In the genomic region with DNA sequence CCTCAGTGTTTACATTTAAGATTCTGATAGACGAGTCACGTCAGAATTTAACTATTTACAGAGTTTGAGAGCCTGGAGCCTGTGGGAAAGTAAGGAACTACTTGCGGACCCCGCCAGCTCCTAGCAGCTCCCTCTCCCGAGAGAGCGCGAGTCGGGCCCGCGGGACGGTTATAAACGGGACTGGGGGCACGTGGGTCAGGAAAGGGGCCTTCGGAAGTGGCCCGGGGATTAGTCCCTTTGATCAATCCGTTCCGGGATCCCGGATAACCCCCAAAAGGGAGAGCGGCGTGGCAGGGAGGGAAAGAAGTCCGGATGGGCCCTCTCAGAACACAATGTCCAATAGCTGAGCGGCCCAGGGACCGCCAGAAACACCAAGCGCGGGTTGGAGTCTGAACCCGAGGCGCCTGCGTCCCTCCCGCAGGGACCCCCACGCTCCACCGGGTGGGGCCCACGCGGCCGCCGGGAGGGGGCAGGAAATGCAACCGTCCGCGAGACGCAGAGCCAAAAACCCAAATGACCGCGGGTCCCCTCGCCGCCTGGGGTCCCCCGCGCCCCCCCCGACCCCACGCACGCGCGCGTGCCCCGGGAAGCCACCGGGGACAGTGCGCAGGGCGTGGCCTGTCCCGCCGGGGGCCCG, we compare ENCODE assay signal across 12 cellular contexts. TPM values are rescaled to one million over a fixed set of nuclear protein-coding genes. Genes with fewer than 3 reads are reported as not detected.
DNase-seq lines count a peak whose midpoint lies in the region; ATAC-seq and TF ChIP-seq lines count a peak whose summit lies in the region.
"Had no signal": no experiment of that assay in that cellular context is flagged by ENCODE, and none has a peak within 500 bp of the region (broad histone marks: within the 10 kb centered on the region; RNA-seq: fewer than 3 reads in every experiment).

No MANE protein-coding gene starts in this region.

- peaks cover 53 to 63% of the 10 kb centered on the region in 2 donors for H3K27me3 Mint-ChIP-seq in T-cell

- intact Hi-C loops in spleen (cut with DNase I; ENCODE audit: low total_unique reads): no loop called here
- intact Hi-C loops in thyroid gland (cut with DNase I): no loop called here

- no peak overlapping the region for H3K4me3 ChIP-seq in SK-N-SH (ENCODE audit: low read depth in 2 of 2, low read length in 1 of 2)
- peak overlapping the region; percentile 92 for H3K4me3 ChIP-seq in iPS DF 6.9 (ENCODE audit: low read length)
- peak overlapping the region in 7 of 8 donors; percentile 2 to 66 (median 18) for H3K4me3 ChIP-seq in spleen
- peak overlapping the region in 1 of 3 donors; percentile 23 for H3K4me3 ChIP-seq in thyroid gland (replicated peaks in 1 of 3)
- H3K4me3 ChIP-seq: uterus had no signal

- H3K4me3 Mint-ChIP-seq in T-cell: peak overlapping the region; percentile 5 to 63 (median 34)

- no peak for TF ChIP-seq RAD21 in SK-N-SH (IDR thresholded peaks at IDR 0.05; ENCODE audit: low read length)

- 3% methylated on average over 10 of the region's 58 CpGs for WGBS in SK-N-SH (ENCODE audit: low lambda C conversion rate)
- no CpG with 5 or more reads among the region's 58 CpGs for WGBS in iPS DF 6.9 (ENCODE audit: insufficient coverage, insufficient read length)
- WGBS in spleen, 5 donors: 4 to 24% (median 8%) methylated on average over 26 to 58 of the region's 58 CpGs
- 15 to 16% methylated on average over 20 to 23 of the region's 58 CpGs for WGBS in thyroid gland, 2 donors

- no peak overlapping the region for H2AFZ ChIP-seq in SK-N-SH (ENCODE audit: low read depth)

- H3K27me3 ChIP-seq in SK-N-SH (ENCODE audit: insufficient read depth): peaks cover 83% of the 10 kb centered on the region
- H3K27me3 ChIP-seq in iPS DF 6.9 (ENCODE audit: control insufficient read depth, insufficient read depth, low read length): no peaks in the 10 kb centered on the region; the same call in 1 of the 2 replicates
- peaks cover 30 to 100% (median 91%) of the 10 kb centered on the region in 7 donors for H3K27me3 ChIP-seq in spleen (replicated peaks in 1 of 7)
- peaks cover 62% of the 10 kb centered on the region for H3K27me3 ChIP-seq in thyroid gland

- no peak overlapping the region for H3K9ac ChIP-seq in SK-N-SH

- H3K9me2 ChIP-seq in SK-N-SH: no peaks in the 10 kb centered on the region

- no peak for ATAC-seq in SK-N-SH treated with all-trans-retinoic acid at 6 μM for 48 hours
- ATAC-seq in T-cell (replicated peaks in 1 of 4): no peak
- ATAC-seq in HG02678 (IDR thresholded peaks at IDR 0.05; ENCODE audit: unreplicated experiment): no peak

- H3F3A ChIP-seq in SK-N-SH (replicated peaks; ENCODE audit: insufficient read depth): no peaks in the 10 kb centered on the region

- peaks cover 21 to 25% (median 24%) of the 10 kb centered on the region in 3 donors for H3K4me1 Mint-ChIP-seq in T-cell

- POLR2A ChIA-PET in SK-N-SH (lab: Yijun Ruan, JAX) (interaction anchor here (0.7 kb wide), 1 partner anchor 13 kb away, joined by 3 read pairs; the partner anchor contains the start of gene ZIC2), T-cell (lab: Charles Lee) (no interaction called here)

- H3K36me3 ChIP-seq in SK-N-SH (replicated peaks in 1 of 2; ENCODE audit: control insufficient read depth in 1 of 2, insufficient read depth in 2 of 2, low read length in 1 of 2): no peaks in the 10 kb centered on the region
- peaks cover 11% of the 10 kb centered on the region for H3K36me3 ChIP-seq in iPS DF 6.9 (ENCODE audit: control insufficient read depth, insufficient read depth, low read length)
- no peaks in the 10 kb centered on the region for H3K36me3 ChIP-seq in spleen
- no peaks in the 10 kb centered on the region for H3K36me3 ChIP-seq in thyroid gland
- H3K36me3 ChIP-seq: prostate gland, uterus had no signal

- H3K9me3 ChIP-seq in SK-N-SH (no peaks in the 10 kb centered on the region), iPS DF 6.9 (ENCODE audit: control insufficient read depth, insufficient read depth, low read length) (no peaks in the 10 kb centered on the region), spleen (peaks cover 0 to 22% (median 0%) of the 10 kb centered on the region in 8 donors), thyroid gland (no peaks in the 10 kb centered on the region)
- H3K9me3 ChIP-seq: prostate gland, uterus had no signal

- H3K4me1 ChIP-seq in SK-N-SH (ENCODE audit: control insufficient read depth in 1 of 2, insufficient read depth in 2 of 2, low read depth in 1 of 2, low read length in 1 of 2) (peaks cover 0 to 2% of the 10 kb centered on the region in 2 experiments; a peak in 1 of 4 replicates), iPS DF 6.9 (ENCODE audit: control insufficient read depth, insufficient read depth, low read length) (peaks cover 4% of the 10 kb centered on the region), spleen (peaks cover 25 to 40% (median 36%) of the 10 kb centered on the region in 6 donors), thyroid gland (peaks cover 20 to 35% of the 10 kb centered on the region in 2 donors)

- peak overlapping the region in 1 of 2 donors; percentile 1 for H3K27ac Mint-ChIP-seq in T-cell

- no peak for TF ChIP-seq CTCF in SK-N-SH (IDR thresholded peaks at IDR 0.05)
- no peak for TF ChIP-seq CTCF in spleen (IDR thresholded peaks at IDR 0.05 in 8 of 11, conservative IDR thresholded peaks at IDR 0.05 in 3 of 11)
- TF ChIP-seq CTCF in thyroid gland (IDR thresholded peaks at IDR 0.05): no peak

- peaks cover 0 to under 1% (median 0%) of the 10 kb centered on the region in 3 donors for H3K9me3 Mint-ChIP-seq in T-cell

- peak overlapping the region; percentile 50; the same call in 1 of the 2 replicates for H3K4me2 ChIP-seq in SK-N-SH

- H3K79me2 ChIP-seq in SK-N-SH (ENCODE audit: insufficient read depth): no peaks in the 10 kb centered on the region

- peak; percentile 21 for DNase-seq in SK-N-SH
- no peak for DNase-seq in T-cell
- DNase-seq in iPS DF 6.9 (ENCODE audit: low read depth, low spot score): no peak
- DNase-seq in spleen: no peak
- no peak for DNase-seq in thyroid gland
- DNase-seq in GOT3 (lab: John Stamatoyannopoulos, UW): no peak
- DNase-seq: NCI-H187, uterus had no signal

- H3K36me3 Mint-ChIP-seq in T-cell: no peaks in the 10 kb centered on the region

- H4K20me1 ChIP-seq in SK-N-SH (ENCODE audit: insufficient read depth): peaks cover 11% of the 10 kb centered on the region

- no peak for TF ChIP-seq EP300 in SK-N-SH (IDR thresholded peaks at IDR 0.05; ENCODE audit: borderline replicate concordance in 1 of 2, low read depth in 1 of 2, low read length in 1 of 2)

- no peak for TF ChIP-seq POLR2A in spleen (IDR thresholded peaks at IDR 0.05)
- no peak for TF ChIP-seq POLR2A in thyroid gland (IDR thresholded peaks at IDR 0.05)

- CTCF ChIA-PET in SK-N-SH (lab: Yijun Ruan, JAX) (interaction anchor here (1.1 kb wide), 1 partner anchor 18 kb away, joined by 3 read pairs; no protein-coding TSS in a partner anchor), T-cell (lab: Charles Lee) (no interaction called here)

- H3K27ac ChIP-seq in SK-N-SH (ENCODE audit: low read depth in 2 of 2, low read length in 1 of 2) (no peak overlapping the region), iPS DF 6.9 (ENCODE audit: low read length) (no peak overlapping the region), spleen (no peak overlapping the region), thyroid gland (no peak overlapping the region)
- H3K27ac ChIP-seq: epithelial cell of prostate, prostate gland, uterus had no signal

TF ChIP-seq in SK-N-SH, 30 proteins besides CTCF, POLR2A, EP300 and RAD21:
- TF ChIP-seq EZH2phosphoT487 (IDR thresholded peaks at IDR 0.05; ENCODE audit: borderline replicate concordance, low read depth) (peak; percentile 29; the same call in 1 of the 2 replicates), POLR2AphosphoS5 (IDR thresholded peaks at IDR 0.05; ENCODE audit: low read depth, low read length) (no peak)

TF ChIP-seq in SK-N-SH treated with all-trans-retinoic acid at 6 μM for 48 hours, 23 proteins besides CTCF, POLR2A, EP300 and RAD21:
- TF ChIP-seq POU6F1 (CRISPR knock-in tag; IDR thresholded peaks at IDR 0.05; ENCODE audit: borderline replicate concordance, low read depth) (no peak), BACH2 (CRISPR knock-in tag; IDR thresholded peaks at IDR 0.05; ENCODE audit: borderline replicate concordance) (no peak), SNAI2 (CRISPR knock-in tag; IDR thresholded peaks at IDR 0.05) (no peak), ZNF8 (CRISPR knock-in tag; IDR thresholded peaks at IDR 0.05) (no peak), CSDC2 (CRISPR knock-in tag; IDR thresholded peaks at IDR 0.05) (no peak), RARB (CRISPR knock-in tag; IDR thresholded peaks at IDR 0.05) (no peak), TOX (CRISPR knock-in tag; IDR thresholded peaks at IDR 0.05; ENCODE audit: borderline replicate concordance) (no peak), ARNTL (CRISPR knock-in tag; IDR thresholded peaks at IDR 0.05; ENCODE audit: borderline replicate concordance, low read depth) (no peak), OSR1 (CRISPR knock-in tag; IDR thresholded peaks at IDR 0.05) (no peak), ZNF565 (CRISPR knock-in tag; conservative IDR thresholded peaks at IDR 0.05; ENCODE audit: low read depth) (no peak)
TF ChIP-seq in SK-N-SH treated with all-trans-retinoic acid at 6 μM for 48 hours: peak in this region for 0.

RNA-seq across cellular contexts. Expression of gene ZIC5, which starts 3.6 kb away (rescaled TPM):
- polyA plus RNA-seq in SK-N-SH (2012; rRNA removed) (not detected in 2 replicates), spleen (not detected)
- not detected in 2 replicates for polyA plus RNA-seq in SK-N-SH (2012; cell fraction: cytosol; rRNA removed)
- polyA plus RNA-seq in SK-N-SH (2012; cell fraction: nucleus; rRNA removed): not detected in 2 replicates
- total RNA-seq in T-cell (under 1 TPM in 3 of 5 donors, not detected in 2; 0.07 to 0.09 (median 0.09) TPM), spleen (not detected), thyroid gland (not detected)
- total RNA-seq: uterus had no signal

RNA-seq across cellular contexts. Expression of gene ZIC2, which starts 13.6 kb away (rescaled TPM):
- polyA plus RNA-seq in SK-N-SH (2012; rRNA removed) (not detected in 2 replicates), spleen (not detected)
- not detected in 2 replicates for polyA plus RNA-seq in SK-N-SH (2012; cell fraction: cytosol; rRNA removed)
- polyA plus RNA-seq in SK-N-SH (2012; cell fraction: nucleus; rRNA removed): not detected in 2 replicates
- total RNA-seq in T-cell (under 1 TPM in 3 of 5 donors, not detected in 2; 0.10 to 0.88 (median 0.85) TPM), spleen (not detected), thyroid gland (not detected)
- total RNA-seq: uterus had no signal

Comparison
In these comparisons a context has a peak if more than half of its experiments do, and no peak if none do; other contexts are left out.
1. H3K4me3 ChIP-seq: peak in iPS DF 6.9 (single experiment) and spleen (7 of 8); none in SK-N-SH (0 of 2).